ENCODE assay signal across 9 cellular contexts in genomic region chr2:17830053-17831034, GRCh38. TPM values are rescaled to one million over a fixed set of nuclear protein-coding genes. Genes with fewer than 3 reads are reported as not detected.
A peak's percentile ranks its signal among the peaks of the same experiment; 100 is the strongest.
DNase-seq lines count a peak whose midpoint lies in the region; ATAC-seq and TF ChIP-seq lines count a peak whose summit lies in the region.
"Had no signal": no experiment of that assay in that cellular context is flagged by ENCODE, and none has a peak within 500 bp of the region (broad histone marks: within the 10 kb centered on the region; RNA-seq: fewer than 3 reads in every experiment).

No MANE protein-coding gene starts in this region.

- peak overlapping the region; percentile 55 for H3K4me2 ChIP-seq in parathyroid adenoma (ENCODE audit: low read length)

- CTCF ChIA-PET in activated naive CD4-positive, alpha-beta T cell treated with anti-CD3 and anti-CD28 coated beads for 36 hours (lab: Charles Lee): interaction anchor here (0.6 to 1.5 kb wide), 8 partner anchors 15 to 184 kb away, joined by 3 to 7 read pairs (median 4); no protein-coding TSS in a partner anchor

- H3K9ac ChIP-seq in parathyroid adenoma: no peak overlapping the region

- no peaks in the 10 kb centered on the region for H3K36me3 Mint-ChIP-seq in activated naive CD4-positive, alpha-beta T cell treated with anti-CD3 and anti-CD28 coated beads for 36 hours (ENCODE audit: low read depth)

- peak; percentile 83 for TF ChIP-seq CTCF in parathyroid adenoma (IDR thresholded peaks at IDR 0.05)

- H3K4me3 Mint-ChIP-seq in activated naive CD4-positive, alpha-beta T cell treated with anti-CD3 and anti-CD28 coated beads for 36 hours: no peak overlapping the region

- no peak overlapping the region for H3K4me3 ChIP-seq in parathyroid adenoma (ENCODE audit: low read depth, low read length)

- H3K36me3 ChIP-seq in parathyroid adenoma (ENCODE audit: control insufficient read depth, insufficient read depth, low read length): no peaks in the 10 kb centered on the region

- intact Hi-C loops in activated naive CD4-positive, alpha-beta T cell treated with anti-CD3 and anti-CD28 coated beads for 36 hours (cut with micrococcal nuclease): loop anchor here (1.0 kb wide), 2 partner anchors 111 to 184 kb away; no protein-coding TSS in a partner anchor
- intact Hi-C loops in head of caudate nucleus (cut with DNase I): no loop called here

- H3K27ac Mint-ChIP-seq in activated naive CD4-positive, alpha-beta T cell treated with anti-CD3 and anti-CD28 coated beads for 36 hours: no peak overlapping the region

- ATAC-seq in GM18907 (IDR thresholded peaks at IDR 0.05; ENCODE audit: unreplicated experiment): peak; percentile 87
- ATAC-seq in HG03095 (IDR thresholded peaks at IDR 0.05; ENCODE audit: unreplicated experiment): peak; percentile 94

- peaks cover 3% of the 10 kb centered on the region for H3K4me1 Mint-ChIP-seq in activated naive CD4-positive, alpha-beta T cell treated with anti-CD3 and anti-CD28 coated beads for 36 hours (ENCODE audit: low read depth)

- H3K27ac ChIP-seq in parathyroid adenoma: no peak overlapping the region

- peak overlapping the region; percentile 54 for H2AFZ ChIP-seq in parathyroid adenoma

- H3K27me3 ChIP-seq in parathyroid adenoma (ENCODE audit: control insufficient read depth, insufficient read depth, low read length): no peaks in the 10 kb centered on the region

- no peaks in the 10 kb centered on the region for H3K9me3 ChIP-seq in parathyroid adenoma (ENCODE audit: control insufficient read depth, low read length)

- no peaks in the 10 kb centered on the region for H3K79me2 ChIP-seq in parathyroid adenoma

- H3K27me3 Mint-ChIP-seq in activated naive CD4-positive, alpha-beta T cell treated with anti-CD3 and anti-CD28 coated beads for 36 hours (ENCODE audit: low read depth): peaks cover 31% of the 10 kb centered on the region

- DNase-seq in C1 segment of cervical spinal cord (lab: John Stamatoyannopoulos, UW) (peak in 11 of 14 donors; percentile 6 to 71 (median 40)), NCI-H2227 treated with DMSO at 0.1 percent for 48 hours (lab: John Stamatoyannopoulos, UW) (peak; percentile 94), head of caudate nucleus (peak; percentile 40 to 87 (median 76)), GOT3 (lab: John Stamatoyannopoulos, UW) (no peak)
- peak; percentile 64 for DNase-seq in activated naive CD4-positive, alpha-beta T cell treated with anti-CD3 and anti-CD28 coated beads for 36 hours

- no peaks in the 10 kb centered on the region for H3K9me3 Mint-ChIP-seq in activated naive CD4-positive, alpha-beta T cell treated with anti-CD3 and anti-CD28 coated beads for 36 hours

- H3K4me1 ChIP-seq in parathyroid adenoma: no peaks in the 10 kb centered on the region

RNA-seq across cellular contexts. Expression of gene MSGN1, which starts 14.1 kb away (rescaled TPM):
- not detected for total RNA-seq in activated naive CD4-positive, alpha-beta T cell treated with anti-CD3 and anti-CD28 coated beads for 36 hours
- total RNA-seq: urinary bladder had no signal

RNA-seq across cellular contexts. Expression of gene KCNS3, which starts 48.1 kb away (rescaled TPM):
- under 1 TPM; 0.14 to 0.22 TPM for total RNA-seq in activated naive CD4-positive, alpha-beta T cell treated with anti-CD3 and anti-CD28 coated beads for 36 hours
